ENCODE assay signal across 20 cellular contexts in the genomic region with DNA sequence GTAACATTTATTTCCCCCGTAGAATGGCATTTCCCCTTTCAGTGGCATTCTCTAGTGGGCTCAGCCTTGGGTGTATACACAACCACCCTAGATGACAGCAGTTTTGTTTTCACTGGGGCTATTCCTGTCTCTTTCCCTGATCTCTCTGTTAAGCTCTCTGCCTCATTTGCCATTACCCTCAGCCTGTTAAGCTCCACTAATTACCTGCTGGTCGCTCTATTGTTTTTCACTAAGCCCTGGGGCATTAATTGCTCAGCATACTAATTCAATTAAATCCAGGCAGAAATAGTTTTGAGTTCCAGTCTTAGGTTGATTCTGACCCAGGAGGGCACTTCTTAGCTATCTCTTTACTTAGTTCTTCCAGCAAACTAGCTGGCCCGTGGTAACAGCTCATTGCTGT.
"Had no signal": no experiment of that assay in that cellular context is flagged by ENCODE, and none has a peak within 500 bp of the region (broad histone marks: within the 10 kb centered on the region; RNA-seq: fewer than 3 reads in every experiment).

No MANE protein-coding gene starts in this region.

- H3K4me3 ChIP-seq: coronary artery, dorsolateral prefrontal cortex, esophagus squamous epithelium, gastrocnemius medialis, heart right ventricle, left lung, lower lobe of right lung, mucosa of descending colon had no signal

- H3K4me1 ChIP-seq: esophagus squamous epithelium, gastrocnemius medialis, heart right ventricle, left lung, lower lobe of right lung had no signal

- H3K36me3 ChIP-seq: esophagus squamous epithelium, gastrocnemius medialis, heart right ventricle, left lung, lower lobe of right lung had no signal

- H3K4me1 Mint-ChIP-seq: mesothelial cell of epicardium, naive B cell had no signal

- ATAC-seq: gastrocnemius medialis, heart right ventricle, left cardiac atrium, left lung, left ventricle myocardium superior, lower lobe of right lung, mucosa of descending colon had no signal

- H3K27me3 ChIP-seq: gastrocnemius medialis had no signal

- H3K27ac ChIP-seq: coronary artery, dorsolateral prefrontal cortex, esophagus squamous epithelium, gastrocnemius medialis, heart right ventricle, left lung, lower lobe of right lung had no signal

- H3K27ac Mint-ChIP-seq: mesothelial cell of epicardium had no signal

- H3K4me3 Mint-ChIP-seq: mesothelial cell of epicardium, naive B cell had no signal

- DNase-seq: dermis blood vessel endothelial cell; dorsolateral prefrontal cortex; effector CD4-positive, alpha-beta T cell; effector memory CD4-positive, alpha-beta T cell; esophagus squamous epithelium; foreskin fibroblast; foreskin melanocyte; glutamatergic neuron; heart right ventricle; hippocampal formation; left cardiac atrium; left ventricle myocardium superior; lower lobe of right lung; mesenchymal stem cell; naive B cell had no signal
